ENCODE assay signal across 1 cellular context in the genomic region with DNA sequence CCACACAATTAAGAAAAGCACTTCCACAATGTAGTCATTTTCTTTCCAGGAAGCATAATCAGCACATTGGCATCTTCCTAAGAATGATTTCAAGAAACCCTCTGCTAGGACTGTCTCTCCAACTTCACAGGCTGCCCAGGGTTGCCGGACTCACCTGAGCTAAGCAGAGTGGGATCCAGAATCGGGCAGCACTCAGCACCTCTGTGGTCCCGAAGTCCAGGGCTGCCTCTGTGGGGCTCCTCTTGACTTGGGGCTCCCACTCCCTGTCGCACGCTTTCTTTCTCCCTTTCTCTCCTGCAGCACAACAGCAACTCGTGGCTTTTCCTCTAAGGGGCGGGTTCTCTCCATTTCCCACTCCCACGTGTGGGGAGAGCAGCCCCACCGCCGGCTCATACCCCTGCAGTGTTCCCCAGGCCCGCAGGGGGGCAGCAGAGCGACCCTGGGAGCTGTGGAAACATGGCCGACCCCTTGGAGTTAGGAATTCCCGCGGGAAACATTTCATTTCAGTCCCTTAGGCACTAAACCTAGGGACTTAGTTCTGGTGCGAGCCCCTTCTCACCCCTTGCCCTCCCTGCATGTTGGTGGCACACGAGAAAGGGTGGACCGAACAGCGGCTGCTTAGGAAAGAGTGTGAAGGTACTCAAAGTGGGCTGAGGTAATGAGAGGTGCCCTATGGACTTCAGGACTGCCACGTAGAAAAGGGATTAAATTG.
TF ChIP-seq lines count a peak whose summit lies in the region.

A gene with protein sequence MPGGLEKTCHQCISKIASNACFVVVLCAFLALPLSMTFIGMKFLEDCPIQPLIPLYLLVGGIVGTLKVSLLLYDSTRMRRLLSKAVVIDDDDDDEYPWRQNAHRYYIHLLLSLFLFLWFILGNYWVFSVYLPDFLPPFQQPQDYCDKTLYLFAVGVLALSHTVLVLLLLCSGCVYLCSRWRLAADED (minus strand): TSS at position 316 of the 712 bp plus-strand sequence. CDS start 6,647 bp downstream, outside the sequence.

TF ChIP-seq in HEK293, 187 proteins besides CTCF, POLR2A, EP300 and RAD21 (continued from another document and continues in another):
- TF ChIP-seq, protein P1, sequence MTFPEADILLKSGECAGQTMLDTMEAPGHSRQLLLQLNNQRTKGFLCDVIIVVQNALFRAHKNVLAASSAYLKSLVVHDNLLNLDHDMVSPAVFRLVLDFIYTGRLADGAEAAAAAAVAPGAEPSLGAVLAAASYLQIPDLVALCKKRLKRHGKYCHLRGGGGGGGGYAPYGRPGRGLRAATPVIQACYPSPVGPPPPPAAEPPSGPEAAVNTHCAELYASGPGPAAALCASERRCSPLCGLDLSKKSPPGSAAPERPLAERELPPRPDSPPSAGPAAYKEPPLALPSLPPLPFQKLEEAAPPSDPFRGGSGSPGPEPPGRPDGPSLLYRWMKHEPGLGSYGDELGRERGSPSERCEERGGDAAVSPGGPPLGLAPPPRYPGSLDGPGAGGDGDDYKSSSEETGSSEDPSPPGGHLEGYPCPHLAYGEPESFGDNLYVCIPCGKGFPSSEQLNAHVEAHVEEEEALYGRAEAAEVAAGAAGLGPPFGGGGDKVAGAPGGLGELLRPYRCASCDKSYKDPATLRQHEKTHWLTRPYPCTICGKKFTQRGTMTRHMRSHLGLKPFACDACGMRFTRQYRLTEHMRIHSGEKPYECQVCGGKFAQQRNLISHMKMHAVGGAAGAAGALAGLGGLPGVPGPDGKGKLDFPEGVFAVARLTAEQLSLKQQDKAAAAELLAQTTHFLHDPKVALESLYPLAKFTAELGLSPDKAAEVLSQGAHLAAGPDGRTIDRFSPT (tag by site-specific recombination; IDR thresholded peaks at IDR 0.05): no peak
- TF ChIP-seq ZNF184 (tag by site-specific recombination; IDR thresholded peaks at IDR 0.05) (no peak), ZNF2 (tag by site-specific recombination; IDR thresholded peaks at IDR 0.05) (0 out of 2 replicates have a peak, but pooled peaks have one; percentile 22), SETDB1 (IDR thresholded peaks at IDR 0.05; ENCODE audit: insufficient read length, low read length) (no peak), SCRT1 (tag by site-specific recombination; IDR thresholded peaks at IDR 0.05; ENCODE audit: borderline replicate concordance) (no peak), ZNF416 (tag by site-specific recombination; IDR thresholded peaks at IDR 0.05) (no peak), ZNF660 (tag by site-specific recombination; IDR thresholded peaks at IDR 0.05) (peak; percentile 66), ZNF768 (tag by site-specific recombination; IDR thresholded peaks at IDR 0.05) (no peak), ZNF701 (tag by site-specific recombination; IDR thresholded peaks at IDR 0.05) (no peak), GLI4 (tag by site-specific recombination; IDR thresholded peaks at IDR 0.05) (0 out of 2 replicates have a peak, but pooled peaks have one; percentile 10), ZFP3 (tag by site-specific recombination; IDR thresholded peaks at IDR 0.05; ENCODE audit: low read depth) (no peak), ZNF514 (tag by site-specific recombination; IDR thresholded peaks at IDR 0.05) (no peak), WT1 (tag by site-specific recombination; IDR thresholded peaks at IDR 0.05) (no peak), ZNF391 (tag by site-specific recombination; IDR thresholded peaks at IDR 0.05; ENCODE audit: borderline replicate concordance, low read depth) (no peak), RBAK (tag by site-specific recombination; IDR thresholded peaks at IDR 0.05) (no peak), FEZF1 (tag by site-specific recombination; IDR thresholded peaks at IDR 0.05) (no peak), ZNF146 (tag by site-specific recombination; IDR thresholded peaks at IDR 0.05) (no peak), ZNF239 (tag by site-specific recombination; IDR thresholded peaks at IDR 0.05) (no peak), ZNF561 (tag by site-specific recombination; IDR thresholded peaks at IDR 0.05; ENCODE audit: borderline replicate concordance) (no peak), ZNF221 (tag by site-specific recombination; IDR thresholded peaks at IDR 0.05; ENCODE audit: borderline replicate concordance) (no peak), ZNF426 (tag by site-specific recombination; IDR thresholded peaks at IDR 0.05) (no peak), SP2 (tag by site-specific recombination; IDR thresholded peaks at IDR 0.05) (no peak), ZNF837 (tag by site-specific recombination; IDR thresholded peaks at IDR 0.05) (no peak), ZNF211 (tag by site-specific recombination; IDR thresholded peaks at IDR 0.05; ENCODE audit: low read depth) (no peak), ZNF174 (tag by site-specific recombination; IDR thresholded peaks at IDR 0.05) (no peak), KLF7 (tag by site-specific recombination; IDR thresholded peaks at IDR 0.05; ENCODE audit: borderline replicate concordance) (no peak), ZNF133 (tag by site-specific recombination; IDR thresholded peaks at IDR 0.05) (no peak), ZNF155 (tag by site-specific recombination; IDR thresholded peaks at IDR 0.05) (no peak), ZNF433 (tag by site-specific recombination; IDR thresholded peaks at IDR 0.05; ENCODE audit: low read depth) (no peak), ZFHX2 (tag by site-specific recombination; conservative IDR thresholded peaks at IDR 0.05) (peak; percentile 58), ZNF24 (tag by site-specific recombination; IDR thresholded peaks at IDR 0.05) (0 out of 2 replicates have a peak, but pooled peaks have one; percentile 20), HOXD13 (CRISPR knock-in tag; IDR thresholded peaks at IDR 0.05; ENCODE audit: borderline replicate concordance) (no peak)
- TF ChIP-seq, protein P2, sequence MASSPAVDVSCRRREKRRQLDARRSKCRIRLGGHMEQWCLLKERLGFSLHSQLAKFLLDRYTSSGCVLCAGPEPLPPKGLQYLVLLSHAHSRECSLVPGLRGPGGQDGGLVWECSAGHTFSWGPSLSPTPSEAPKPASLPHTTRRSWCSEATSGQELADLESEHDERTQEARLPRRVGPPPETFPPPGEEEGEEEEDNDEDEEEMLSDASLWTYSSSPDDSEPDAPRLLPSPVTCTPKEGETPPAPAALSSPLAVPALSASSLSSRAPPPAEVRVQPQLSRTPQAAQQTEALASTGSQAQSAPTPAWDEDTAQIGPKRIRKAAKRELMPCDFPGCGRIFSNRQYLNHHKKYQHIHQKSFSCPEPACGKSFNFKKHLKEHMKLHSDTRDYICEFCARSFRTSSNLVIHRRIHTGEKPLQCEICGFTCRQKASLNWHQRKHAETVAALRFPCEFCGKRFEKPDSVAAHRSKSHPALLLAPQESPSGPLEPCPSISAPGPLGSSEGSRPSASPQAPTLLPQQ (tag by site-specific recombination; IDR thresholded peaks at IDR 0.05): no peak
- TF ChIP-seq, protein P3, sequence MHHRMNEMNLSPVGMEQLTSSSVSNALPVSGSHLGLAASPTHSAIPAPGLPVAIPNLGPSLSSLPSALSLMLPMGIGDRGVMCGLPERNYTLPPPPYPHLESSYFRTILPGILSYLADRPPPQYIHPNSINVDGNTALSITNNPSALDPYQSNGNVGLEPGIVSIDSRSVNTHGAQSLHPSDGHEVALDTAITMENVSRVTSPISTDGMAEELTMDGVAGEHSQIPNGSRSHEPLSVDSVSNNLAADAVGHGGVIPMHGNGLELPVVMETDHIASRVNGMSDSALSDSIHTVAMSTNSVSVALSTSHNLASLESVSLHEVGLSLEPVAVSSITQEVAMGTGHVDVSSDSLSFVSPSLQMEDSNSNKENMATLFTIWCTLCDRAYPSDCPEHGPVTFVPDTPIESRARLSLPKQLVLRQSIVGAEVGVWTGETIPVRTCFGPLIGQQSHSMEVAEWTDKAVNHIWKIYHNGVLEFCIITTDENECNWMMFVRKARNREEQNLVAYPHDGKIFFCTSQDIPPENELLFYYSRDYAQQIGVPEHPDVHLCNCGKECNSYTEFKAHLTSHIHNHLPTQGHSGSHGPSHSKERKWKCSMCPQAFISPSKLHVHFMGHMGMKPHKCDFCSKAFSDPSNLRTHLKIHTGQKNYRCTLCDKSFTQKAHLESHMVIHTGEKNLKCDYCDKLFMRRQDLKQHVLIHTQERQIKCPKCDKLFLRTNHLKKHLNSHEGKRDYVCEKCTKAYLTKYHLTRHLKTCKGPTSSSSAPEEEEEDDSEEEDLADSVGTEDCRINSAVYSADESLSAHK (tag by site-specific recombination; IDR thresholded peaks at IDR 0.05): no peak
- TF ChIP-seq, protein P4, sequence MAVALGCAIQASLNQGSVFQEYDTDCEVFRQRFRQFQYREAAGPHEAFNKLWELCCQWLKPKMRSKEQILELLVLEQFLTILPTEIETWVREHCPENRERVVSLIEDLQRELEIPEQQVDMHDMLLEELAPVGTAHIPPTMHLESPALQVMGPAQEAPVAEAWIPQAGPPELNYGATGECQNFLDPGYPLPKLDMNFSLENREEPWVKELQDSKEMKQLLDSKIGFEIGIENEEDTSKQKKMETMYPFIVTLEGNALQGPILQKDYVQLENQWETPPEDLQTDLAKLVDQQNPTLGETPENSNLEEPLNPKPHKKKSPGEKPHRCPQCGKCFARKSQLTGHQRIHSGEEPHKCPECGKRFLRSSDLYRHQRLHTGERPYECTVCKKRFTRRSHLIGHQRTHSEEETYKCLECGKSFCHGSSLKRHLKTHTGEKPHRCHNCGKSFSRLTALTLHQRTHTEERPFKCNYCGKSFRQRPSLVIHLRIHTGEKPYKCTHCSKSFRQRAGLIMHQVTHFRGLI (tag by site-specific recombination; IDR thresholded peaks at IDR 0.05): no peak
- TF ChIP-seq, protein P5, sequence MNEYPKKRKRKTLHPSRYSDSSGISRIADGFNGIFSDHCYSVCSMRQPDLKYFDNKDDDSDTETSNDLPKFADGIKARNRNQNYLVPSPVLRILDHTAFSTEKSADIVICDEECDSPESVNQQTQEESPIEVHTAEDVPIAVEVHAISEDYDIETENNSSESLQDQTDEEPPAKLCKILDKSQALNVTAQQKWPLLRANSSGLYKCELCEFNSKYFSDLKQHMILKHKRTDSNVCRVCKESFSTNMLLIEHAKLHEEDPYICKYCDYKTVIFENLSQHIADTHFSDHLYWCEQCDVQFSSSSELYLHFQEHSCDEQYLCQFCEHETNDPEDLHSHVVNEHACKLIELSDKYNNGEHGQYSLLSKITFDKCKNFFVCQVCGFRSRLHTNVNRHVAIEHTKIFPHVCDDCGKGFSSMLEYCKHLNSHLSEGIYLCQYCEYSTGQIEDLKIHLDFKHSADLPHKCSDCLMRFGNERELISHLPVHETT (tag by site-specific recombination; IDR thresholded peaks at IDR 0.05): 0 out of 2 replicates have a peak, but pooled peaks have one; percentile 33
- TF ChIP-seq, protein P6, sequence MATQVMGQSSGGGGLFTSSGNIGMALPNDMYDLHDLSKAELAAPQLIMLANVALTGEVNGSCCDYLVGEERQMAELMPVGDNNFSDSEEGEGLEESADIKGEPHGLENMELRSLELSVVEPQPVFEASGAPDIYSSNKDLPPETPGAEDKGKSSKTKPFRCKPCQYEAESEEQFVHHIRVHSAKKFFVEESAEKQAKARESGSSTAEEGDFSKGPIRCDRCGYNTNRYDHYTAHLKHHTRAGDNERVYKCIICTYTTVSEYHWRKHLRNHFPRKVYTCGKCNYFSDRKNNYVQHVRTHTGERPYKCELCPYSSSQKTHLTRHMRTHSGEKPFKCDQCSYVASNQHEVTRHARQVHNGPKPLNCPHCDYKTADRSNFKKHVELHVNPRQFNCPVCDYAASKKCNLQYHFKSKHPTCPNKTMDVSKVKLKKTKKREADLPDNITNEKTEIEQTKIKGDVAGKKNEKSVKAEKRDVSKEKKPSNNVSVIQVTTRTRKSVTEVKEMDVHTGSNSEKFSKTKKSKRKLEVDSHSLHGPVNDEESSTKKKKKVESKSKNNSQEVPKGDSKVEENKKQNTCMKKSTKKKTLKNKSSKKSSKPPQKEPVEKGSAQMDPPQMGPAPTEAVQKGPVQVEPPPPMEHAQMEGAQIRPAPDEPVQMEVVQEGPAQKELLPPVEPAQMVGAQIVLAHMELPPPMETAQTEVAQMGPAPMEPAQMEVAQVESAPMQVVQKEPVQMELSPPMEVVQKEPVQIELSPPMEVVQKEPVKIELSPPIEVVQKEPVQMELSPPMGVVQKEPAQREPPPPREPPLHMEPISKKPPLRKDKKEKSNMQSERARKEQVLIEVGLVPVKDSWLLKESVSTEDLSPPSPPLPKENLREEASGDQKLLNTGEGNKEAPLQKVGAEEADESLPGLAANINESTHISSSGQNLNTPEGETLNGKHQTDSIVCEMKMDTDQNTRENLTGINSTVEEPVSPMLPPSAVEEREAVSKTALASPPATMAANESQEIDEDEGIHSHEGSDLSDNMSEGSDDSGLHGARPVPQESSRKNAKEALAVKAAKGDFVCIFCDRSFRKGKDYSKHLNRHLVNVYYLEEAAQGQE (tag by site-specific recombination; IDR thresholded peaks at IDR 0.05): peak; percentile 53
- TF ChIP-seq, protein P7, sequence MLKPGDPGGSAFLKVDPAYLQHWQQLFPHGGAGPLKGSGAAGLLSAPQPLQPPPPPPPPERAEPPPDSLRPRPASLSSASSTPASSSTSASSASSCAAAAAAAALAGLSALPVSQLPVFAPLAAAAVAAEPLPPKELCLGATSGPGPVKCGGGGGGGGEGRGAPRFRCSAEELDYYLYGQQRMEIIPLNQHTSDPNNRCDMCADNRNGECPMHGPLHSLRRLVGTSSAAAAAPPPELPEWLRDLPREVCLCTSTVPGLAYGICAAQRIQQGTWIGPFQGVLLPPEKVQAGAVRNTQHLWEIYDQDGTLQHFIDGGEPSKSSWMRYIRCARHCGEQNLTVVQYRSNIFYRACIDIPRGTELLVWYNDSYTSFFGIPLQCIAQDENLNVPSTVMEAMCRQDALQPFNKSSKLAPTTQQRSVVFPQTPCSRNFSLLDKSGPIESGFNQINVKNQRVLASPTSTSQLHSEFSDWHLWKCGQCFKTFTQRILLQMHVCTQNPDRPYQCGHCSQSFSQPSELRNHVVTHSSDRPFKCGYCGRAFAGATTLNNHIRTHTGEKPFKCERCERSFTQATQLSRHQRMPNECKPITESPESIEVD (tag by site-specific recombination; IDR thresholded peaks at IDR 0.05): no peak
- TF ChIP-seq, protein P8, sequence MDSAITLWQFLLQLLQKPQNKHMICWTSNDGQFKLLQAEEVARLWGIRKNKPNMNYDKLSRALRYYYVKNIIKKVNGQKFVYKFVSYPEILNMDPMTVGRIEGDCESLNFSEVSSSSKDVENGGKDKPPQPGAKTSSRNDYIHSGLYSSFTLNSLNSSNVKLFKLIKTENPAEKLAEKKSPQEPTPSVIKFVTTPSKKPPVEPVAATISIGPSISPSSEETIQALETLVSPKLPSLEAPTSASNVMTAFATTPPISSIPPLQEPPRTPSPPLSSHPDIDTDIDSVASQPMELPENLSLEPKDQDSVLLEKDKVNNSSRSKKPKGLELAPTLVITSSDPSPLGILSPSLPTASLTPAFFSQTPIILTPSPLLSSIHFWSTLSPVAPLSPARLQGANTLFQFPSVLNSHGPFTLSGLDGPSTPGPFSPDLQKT (IDR thresholded peaks at IDR 0.05; ENCODE audit: borderline replicate concordance, low read depth, low read length): no peak
